9 cellular contexts compared by ENCODE assay signal in genomic region chr2:96157649-96158553, GRCh38. TPM values are rescaled to one million over a fixed set of nuclear protein-coding genes. Genes with fewer than 3 reads are reported as not detected.
DNase-seq lines count a peak whose midpoint lies in the region; ATAC-seq and TF ChIP-seq lines count a peak whose summit lies in the region.
"Had no signal": no experiment of that assay in that cellular context is flagged by ENCODE, and none has a peak within 500 bp of the region (broad histone marks: within the 10 kb centered on the region; RNA-seq: fewer than 3 reads in every experiment).

No MANE protein-coding gene starts in this region.

- CTCF ChIA-PET in CD8-positive, alpha-beta memory T cell (lab: Charles Lee), result interaction anchor here (1.2 to 4.7 kb wide), 5 partner anchors 11 to 19 kb away, joined by 5 to 29 read pairs (median 9); partner anchors contain the start of gene ASTL

- intact Hi-C loops in posterior vena cava (cut with DNase I) (no loop called here), transverse colon (cut with DNase I; ENCODE audit: low total_unique reads) (no loop called here)

- no peak for TF ChIP-seq CTCF in transverse colon (IDR thresholded peaks at IDR 0.05)

- no peaks in the 10 kb centered on the region for H3K27me3 ChIP-seq in CD8-positive, alpha-beta memory T cell (ENCODE audit: insufficient read depth, low read length, poor library complexity, severe bottlenecking)
- no peaks in the 10 kb centered on the region for H3K27me3 ChIP-seq in transverse colon

- H3K27ac ChIP-seq in CD8-positive, alpha-beta memory T cell (ENCODE audit: low read depth, low read length), result peak overlapping the region; percentile 58
- no peak overlapping the region for H3K27ac ChIP-seq in transverse colon
- H3K27ac ChIP-seq: parathyroid adenoma had no signal

- in situ Hi-C loops in KBM-7 (cut with MboI; ENCODE audit: low pct_unique_long_range_greater_than_20kb, low sequenced_read_pairs), result no loop called here
- in situ Hi-C loops in transverse colon (cut with MboI; ENCODE audit: low pct_ligation_motif_present in 1 of 4, low pct_unique_long_range_greater_than_20kb in 1 of 4, low sequenced_read_pairs in 3 of 4), result no loop called here

- no peaks in the 10 kb centered on the region for H3K9me3 ChIP-seq in CD8-positive, alpha-beta memory T cell (ENCODE audit: low read length)
- no peaks in the 10 kb centered on the region for H3K9me3 ChIP-seq in transverse colon

- peak overlapping the region; percentile 89 to 98 (median 96) for H3K27ac Mint-ChIP-seq in CD8-positive, alpha-beta memory T cell

- ATAC-seq in GM21515 (IDR thresholded peaks at IDR 0.05; ENCODE audit: unreplicated experiment), result peak; percentile 49

- H3K36me3 Mint-ChIP-seq in CD8-positive, alpha-beta memory T cell, result no peaks in the 10 kb centered on the region

- H3K4me1 ChIP-seq in CD8-positive, alpha-beta memory T cell (ENCODE audit: insufficient read depth, low read length), result peaks cover 68% of the 10 kb centered on the region
- peaks cover 0 to 10% (median 2%) of the 10 kb centered on the region in 4 donors for H3K4me1 ChIP-seq in transverse colon
- H3K4me1 ChIP-seq: parathyroid adenoma had no signal

- WGBS in transverse colon (ENCODE audit: low coverage in 1 of 2), 2 donors, result 59 to 100% methylated on average over 1 to 17 of the region's 19 CpGs

- no peak for TF ChIP-seq EP300 in transverse colon (IDR thresholded peaks at IDR 0.05; ENCODE audit: low read depth)

- no peak for TF ChIP-seq POLR2A in transverse colon (IDR thresholded peaks at IDR 0.05)

- no peaks in the 10 kb centered on the region for H3K36me3 ChIP-seq in CD8-positive, alpha-beta memory T cell (ENCODE audit: insufficient read depth, low read length)
- H3K36me3 ChIP-seq in transverse colon, result no peaks in the 10 kb centered on the region

- H3K4me1 Mint-ChIP-seq in CD8-positive, alpha-beta memory T cell, result peaks cover 67 to 93% (median 69%) of the 10 kb centered on the region in 3 donors

- DNase-seq in CD8-positive, alpha-beta memory T cell, result peak; percentile 51 to 89 (median 68)
- DNase-seq in KBM-7, result peak; percentile 25
- DNase-seq in activated T-cell treated with anti-CD3 and anti-CD28 coated beads, Interleukin-2, amount 50 U/mL, for 48 hours, result peak; percentile 97
- DNase-seq in posterior vena cava (ENCODE audit: low spot score), result peak; percentile 69
- no peak for DNase-seq in NCI-H345 (lab: John Stamatoyannopoulos, UW)
- DNase-seq in NCI-H2029 treated with DMSO at 0.1 percent for 48 hours (lab: John Stamatoyannopoulos, UW), result no peak
- no peak for DNase-seq in transverse colon

- POLR2A ChIA-PET in CD8-positive, alpha-beta memory T cell (lab: Charles Lee), result interaction anchor here (0.8 to 4.0 kb wide), 4 partner anchors 10 to 165 kb away, joined by 3 to 25 read pairs (median 4); partner anchors contain the start of gene STARD7

- H3K4me3 ChIP-seq in CD8-positive, alpha-beta memory T cell (ENCODE audit: low read length), result peak overlapping the region; percentile 51
- H3K4me3 ChIP-seq in transverse colon, result no peak overlapping the region

- H3K4me3 Mint-ChIP-seq in CD8-positive, alpha-beta memory T cell, result peak overlapping the region; percentile 13 to 88 (median 74)

- no peaks in the 10 kb centered on the region for H3K27me3 Mint-ChIP-seq in CD8-positive, alpha-beta memory T cell

- H3K9me3 Mint-ChIP-seq in CD8-positive, alpha-beta memory T cell, result no peaks in the 10 kb centered on the region

RNA-seq across cellular contexts. Expression of gene DUSP2, which starts 12.7 kb away (rescaled TPM):
- total RNA-seq in CD8-positive, alpha-beta memory T cell, result 100 to 1,000 TPM; 214 to 237 TPM
- polyA plus RNA-seq in CD8-positive, alpha-beta memory T cell, result 518 TPM
- total RNA-seq in posterior vena cava (1 to 10 TPM; 3.5 to 3.8 TPM), transverse colon (10 to 100 TPM in 1 of 4 donors, 1 to 10 TPM in 2, not detected in 1; 1.6 to 25.1 (median 9.1) TPM)

RNA-seq across cellular contexts. Expression of gene ASTL, which starts 19.6 kb away (rescaled TPM):
- total RNA-seq in CD8-positive, alpha-beta memory T cell, result 10 to 100 TPM; 16.2 to 18.0 TPM
- polyA plus RNA-seq in CD8-positive, alpha-beta memory T cell, result 0.49 TPM
- not detected for total RNA-seq in posterior vena cava
- under 1 TPM in 1 of 4 donors, not detected in 3; 0.95 TPM for total RNA-seq in transverse colon

RNA-seq across cellular contexts. Expression of gene ADRA2B, which starts 41.5 kb away (rescaled TPM):
- total RNA-seq in CD8-positive, alpha-beta memory T cell, result under 1 TPM; 0.07 to 0.24 TPM
- not detected for polyA plus RNA-seq in CD8-positive, alpha-beta memory T cell
- 1 to 10 TPM; 4.1 to 7.1 TPM for total RNA-seq in posterior vena cava
- total RNA-seq in transverse colon, result under 1 TPM in 2 of 4 donors, not detected in 2; 0.27 to 0.32 TPM

RNA-seq across cellular contexts. Expression of gene STARD7, which starts 50.7 kb away (rescaled TPM):
- 100 to 1,000 TPM; 255 to 256 TPM for total RNA-seq in CD8-positive, alpha-beta memory T cell
- 147 TPM for polyA plus RNA-seq in CD8-positive, alpha-beta memory T cell
- total RNA-seq in posterior vena cava (10 to 100 TPM; 68.0 to 71.4 TPM), transverse colon (100 to 1,000 TPM in 3 of 4 donors, 10 to 100 TPM in 1; 74.1 to 155 (median 139) TPM)

Comparison
In these comparisons a context has a peak if more than half of its experiments do, and no peak if none do; other contexts are left out.
1. DNase-seq: peak in CD8-positive, alpha-beta memory T cell (5 of 5), KBM-7 (single experiment), activated T-cell treated with anti-CD3 and anti-CD28 coated beads, Interleukin-2, amount 50 U/mL, for 48 hours (2 of 2) and posterior vena cava (single experiment); none in NCI-H345 (single experiment), NCI-H2029 treated with DMSO at 0.1 percent for 48 hours (single experiment) and transverse colon (single experiment).
2. RNA of gene DUSP2, which starts 12.7 kb away (total RNA-seq): 214 to 237 TPM in CD8-positive, alpha-beta memory T cell; 1.6 to 25.1 TPM in transverse colon and 3.5 to 3.8 TPM in posterior vena cava; every median in the first group is over 4 times any median in the second.
3. RNA of gene ASTL, which starts 19.6 kb away (total RNA-seq): 16.2 to 18.0 TPM in CD8-positive, alpha-beta memory T cell; 0.95 TPM in transverse colon and not detected in posterior vena cava; every median in the first group is over 4 times any median in the second.